In the genomic region with DNA sequence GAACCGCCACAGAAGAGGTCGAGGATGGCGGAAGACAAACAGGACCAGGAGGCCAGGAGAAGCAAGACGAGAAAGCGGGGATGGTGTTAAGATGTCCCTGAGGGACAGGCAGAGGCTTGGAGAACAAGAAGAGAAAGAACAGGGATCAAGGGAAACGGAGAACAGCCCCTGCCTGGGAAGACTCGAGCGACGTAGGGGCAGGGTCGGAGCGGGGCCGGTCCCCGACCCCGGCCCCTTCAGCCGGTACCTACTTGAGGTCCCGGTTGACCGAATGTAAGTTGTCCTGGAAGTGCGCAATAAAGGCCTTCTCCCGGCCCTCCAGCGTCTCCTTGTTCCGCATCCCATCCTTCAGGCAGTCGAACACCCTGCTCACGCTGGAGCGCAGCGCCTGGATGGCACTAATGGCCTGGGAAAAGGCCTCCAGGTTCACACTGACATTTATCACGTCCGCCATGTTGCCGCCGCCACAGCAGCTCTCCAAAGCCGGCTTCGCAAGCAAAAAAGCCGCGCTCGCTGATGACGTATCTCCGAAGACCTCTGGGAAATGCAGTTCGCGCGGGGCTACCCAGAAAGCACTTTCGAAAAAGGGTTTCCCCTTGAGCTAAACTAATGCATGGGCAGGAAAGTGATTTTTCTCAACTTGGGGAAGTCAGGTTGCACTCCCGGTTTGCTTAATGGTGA, we compare ENCODE assay signal across 1 cellular context.
TF ChIP-seq lines count a peak whose summit lies in the region.

A gene with protein sequence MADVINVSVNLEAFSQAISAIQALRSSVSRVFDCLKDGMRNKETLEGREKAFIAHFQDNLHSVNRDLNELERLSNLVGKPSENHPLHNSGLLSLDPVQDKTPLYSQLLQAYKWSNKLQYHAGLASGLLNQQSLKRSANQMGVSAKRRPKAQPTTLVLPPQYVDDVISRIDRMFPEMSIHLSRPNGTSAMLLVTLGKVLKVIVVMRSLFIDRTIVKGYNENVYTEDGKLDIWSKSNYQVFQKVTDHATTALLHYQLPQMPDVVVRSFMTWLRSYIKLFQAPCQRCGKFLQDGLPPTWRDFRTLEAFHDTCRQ (minus strand): TSS at position 477 of the 681 bp plus-strand sequence. CDS start 23 bp downstream, at position 454.

TF ChIP-seq in HepG2, 621 proteins besides CTCF, POLR2A, EP300 and RAD21 (continued from another document and continues in another):
- TF ChIP-seq CEBPG (CRISPR knock-in tag; IDR thresholded peaks at IDR 0.05) = peak; percentile 50; the same call in 1 of the 2 replicates
- TF ChIP-seq, protein P1, sequence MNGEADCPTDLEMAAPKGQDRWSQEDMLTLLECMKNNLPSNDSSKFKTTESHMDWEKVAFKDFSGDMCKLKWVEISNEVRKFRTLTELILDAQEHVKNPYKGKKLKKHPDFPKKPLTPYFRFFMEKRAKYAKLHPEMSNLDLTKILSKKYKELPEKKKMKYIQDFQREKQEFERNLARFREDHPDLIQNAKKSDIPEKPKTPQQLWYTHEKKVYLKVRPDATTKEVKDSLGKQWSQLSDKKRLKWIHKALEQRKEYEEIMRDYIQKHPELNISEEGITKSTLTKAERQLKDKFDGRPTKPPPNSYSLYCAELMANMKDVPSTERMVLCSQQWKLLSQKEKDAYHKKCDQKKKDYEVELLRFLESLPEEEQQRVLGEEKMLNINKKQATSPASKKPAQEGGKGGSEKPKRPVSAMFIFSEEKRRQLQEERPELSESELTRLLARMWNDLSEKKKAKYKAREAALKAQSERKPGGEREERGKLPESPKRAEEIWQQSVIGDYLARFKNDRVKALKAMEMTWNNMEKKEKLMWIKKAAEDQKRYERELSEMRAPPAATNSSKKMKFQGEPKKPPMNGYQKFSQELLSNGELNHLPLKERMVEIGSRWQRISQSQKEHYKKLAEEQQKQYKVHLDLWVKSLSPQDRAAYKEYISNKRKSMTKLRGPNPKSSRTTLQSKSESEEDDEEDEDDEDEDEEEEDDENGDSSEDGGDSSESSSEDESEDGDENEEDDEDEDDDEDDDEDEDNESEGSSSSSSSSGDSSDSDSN (CRISPR knock-in tag; IDR thresholded peaks at IDR 0.05) = peak; percentile 58; the same call in 1 of the 2 replicates
- TF ChIP-seq, protein P2, sequence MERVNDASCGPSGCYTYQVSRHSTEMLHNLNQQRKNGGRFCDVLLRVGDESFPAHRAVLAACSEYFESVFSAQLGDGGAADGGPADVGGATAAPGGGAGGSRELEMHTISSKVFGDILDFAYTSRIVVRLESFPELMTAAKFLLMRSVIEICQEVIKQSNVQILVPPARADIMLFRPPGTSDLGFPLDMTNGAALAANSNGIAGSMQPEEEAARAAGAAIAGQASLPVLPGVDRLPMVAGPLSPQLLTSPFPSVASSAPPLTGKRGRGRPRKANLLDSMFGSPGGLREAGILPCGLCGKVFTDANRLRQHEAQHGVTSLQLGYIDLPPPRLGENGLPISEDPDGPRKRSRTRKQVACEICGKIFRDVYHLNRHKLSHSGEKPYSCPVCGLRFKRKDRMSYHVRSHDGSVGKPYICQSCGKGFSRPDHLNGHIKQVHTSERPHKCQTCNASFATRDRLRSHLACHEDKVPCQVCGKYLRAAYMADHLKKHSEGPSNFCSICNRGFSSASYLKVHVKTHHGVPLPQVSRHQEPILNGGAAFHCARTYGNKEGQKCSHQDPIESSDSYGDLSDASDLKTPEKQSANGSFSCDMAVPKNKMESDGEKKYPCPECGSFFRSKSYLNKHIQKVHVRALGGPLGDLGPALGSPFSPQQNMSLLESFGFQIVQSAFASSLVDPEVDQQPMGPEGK (CRISPR knock-in tag; IDR thresholded peaks at IDR 0.05) = no peak
- peak; percentile 74 for TF ChIP-seq KMT2A (CRISPR knock-in tag; IDR thresholded peaks at IDR 0.05)
- TF ChIP-seq, protein P3, sequence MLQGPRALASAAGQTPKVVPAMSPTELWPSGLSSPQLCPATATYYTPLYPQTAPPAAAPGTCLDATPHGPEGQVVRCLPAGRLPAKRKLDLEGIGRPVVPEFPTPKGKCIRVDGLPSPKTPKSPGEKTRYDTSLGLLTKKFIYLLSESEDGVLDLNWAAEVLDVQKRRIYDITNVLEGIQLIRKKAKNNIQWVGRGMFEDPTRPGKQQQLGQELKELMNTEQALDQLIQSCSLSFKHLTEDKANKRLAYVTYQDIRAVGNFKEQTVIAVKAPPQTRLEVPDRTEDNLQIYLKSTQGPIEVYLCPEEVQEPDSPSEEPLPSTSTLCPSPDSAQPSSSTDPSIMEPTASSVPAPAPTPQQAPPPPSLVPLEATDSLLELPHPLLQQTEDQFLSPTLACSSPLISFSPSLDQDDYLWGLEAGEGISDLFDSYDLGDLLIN (CRISPR knock-in tag; IDR thresholded peaks at IDR 0.05; ENCODE audit: borderline replicate concordance) = no peak; the same call in 1 of the 2 replicates
- TF ChIP-seq TGIF2 (CRISPR knock-in tag; IDR thresholded peaks at IDR 0.05) = no peak
- TF ChIP-seq, protein P4, sequence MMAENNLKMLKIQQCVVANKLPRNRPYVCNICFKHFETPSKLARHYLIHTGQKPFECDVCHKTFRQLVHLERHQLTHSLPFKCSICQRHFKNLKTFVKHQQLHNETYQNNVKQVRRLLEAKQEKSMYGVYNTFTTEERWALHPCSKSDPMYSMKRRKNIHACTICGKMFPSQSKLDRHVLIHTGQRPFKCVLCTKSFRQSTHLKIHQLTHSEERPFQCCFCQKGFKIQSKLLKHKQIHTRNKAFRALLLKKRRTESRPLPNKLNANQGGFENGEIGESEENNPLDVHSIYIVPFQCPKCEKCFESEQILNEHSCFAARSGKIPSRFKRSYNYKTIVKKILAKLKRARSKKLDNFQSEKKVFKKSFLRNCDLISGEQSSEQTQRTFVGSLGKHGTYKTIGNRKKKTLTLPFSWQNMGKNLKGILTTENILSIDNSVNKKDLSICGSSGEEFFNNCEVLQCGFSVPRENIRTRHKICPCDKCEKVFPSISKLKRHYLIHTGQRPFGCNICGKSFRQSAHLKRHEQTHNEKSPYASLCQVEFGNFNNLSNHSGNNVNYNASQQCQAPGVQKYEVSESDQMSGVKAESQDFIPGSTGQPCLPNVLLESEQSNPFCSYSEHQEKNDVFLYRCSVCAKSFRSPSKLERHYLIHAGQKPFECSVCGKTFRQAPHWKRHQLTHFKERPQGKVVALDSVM (CRISPR knock-in tag; IDR thresholded peaks at IDR 0.05) = no peak; the same call in 1 of the 2 replicates
- TF ChIP-seq, protein P5, sequence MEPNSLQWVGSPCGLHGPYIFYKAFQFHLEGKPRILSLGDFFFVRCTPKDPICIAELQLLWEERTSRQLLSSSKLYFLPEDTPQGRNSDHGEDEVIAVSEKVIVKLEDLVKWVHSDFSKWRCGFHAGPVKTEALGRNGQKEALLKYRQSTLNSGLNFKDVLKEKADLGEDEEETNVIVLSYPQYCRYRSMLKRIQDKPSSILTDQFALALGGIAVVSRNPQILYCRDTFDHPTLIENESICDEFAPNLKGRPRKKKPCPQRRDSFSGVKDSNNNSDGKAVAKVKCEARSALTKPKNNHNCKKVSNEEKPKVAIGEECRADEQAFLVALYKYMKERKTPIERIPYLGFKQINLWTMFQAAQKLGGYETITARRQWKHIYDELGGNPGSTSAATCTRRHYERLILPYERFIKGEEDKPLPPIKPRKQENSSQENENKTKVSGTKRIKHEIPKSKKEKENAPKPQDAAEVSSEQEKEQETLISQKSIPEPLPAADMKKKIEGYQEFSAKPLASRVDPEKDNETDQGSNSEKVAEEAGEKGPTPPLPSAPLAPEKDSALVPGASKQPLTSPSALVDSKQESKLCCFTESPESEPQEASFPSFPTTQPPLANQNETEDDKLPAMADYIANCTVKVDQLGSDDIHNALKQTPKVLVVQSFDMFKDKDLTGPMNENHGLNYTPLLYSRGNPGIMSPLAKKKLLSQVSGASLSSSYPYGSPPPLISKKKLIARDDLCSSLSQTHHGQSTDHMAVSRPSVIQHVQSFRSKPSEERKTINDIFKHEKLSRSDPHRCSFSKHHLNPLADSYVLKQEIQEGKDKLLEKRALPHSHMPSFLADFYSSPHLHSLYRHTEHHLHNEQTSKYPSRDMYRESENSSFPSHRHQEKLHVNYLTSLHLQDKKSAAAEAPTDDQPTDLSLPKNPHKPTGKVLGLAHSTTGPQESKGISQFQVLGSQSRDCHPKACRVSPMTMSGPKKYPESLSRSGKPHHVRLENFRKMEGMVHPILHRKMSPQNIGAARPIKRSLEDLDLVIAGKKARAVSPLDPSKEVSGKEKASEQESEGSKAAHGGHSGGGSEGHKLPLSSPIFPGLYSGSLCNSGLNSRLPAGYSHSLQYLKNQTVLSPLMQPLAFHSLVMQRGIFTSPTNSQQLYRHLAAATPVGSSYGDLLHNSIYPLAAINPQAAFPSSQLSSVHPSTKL (CRISPR knock-in tag; IDR thresholded peaks at IDR 0.05) = peak; percentile 20; the same call in 1 of the 2 replicates
- no peak for TF ChIP-seq EEA1 (CRISPR knock-in tag; IDR thresholded peaks at IDR 0.05; ENCODE audit: borderline replicate concordance)
- TF ChIP-seq KLF11 (CRISPR knock-in tag; IDR thresholded peaks at IDR 0.05) = no peak
- TF ChIP-seq SRF (IDR thresholded peaks at IDR 0.05; ENCODE audit: low read depth, low read length) = peak; percentile 68; the same call in 1 of the 2 replicates
- TF ChIP-seq MZF1 (CRISPR knock-in tag; IDR thresholded peaks at IDR 0.05; ENCODE audit: borderline replicate concordance) = no peak
- no peak for TF ChIP-seq ZFP90 (CRISPR knock-in tag; IDR thresholded peaks at IDR 0.05; ENCODE audit: borderline replicate concordance)
- peak; percentile 18; the same call in 1 of the 2 replicates for TF ChIP-seq NCOA2 (CRISPR knock-in tag; IDR thresholded peaks at IDR 0.05)
- TF ChIP-seq RORA (CRISPR knock-in tag; IDR thresholded peaks at IDR 0.05) = no peak
- peak; percentile 64 for TF ChIP-seq SMAD3 (CRISPR knock-in tag; IDR thresholded peaks at IDR 0.05)
- 0 out of 2 replicates have a peak, but pooled peaks have one; percentile 24 for TF ChIP-seq ELF3 (CRISPR knock-in tag; IDR thresholded peaks at IDR 0.05)
- no peak for TF ChIP-seq MBD4 (IDR thresholded peaks at IDR 0.05; ENCODE audit: borderline replicate concordance, low read length)
- TF ChIP-seq, protein P6, sequence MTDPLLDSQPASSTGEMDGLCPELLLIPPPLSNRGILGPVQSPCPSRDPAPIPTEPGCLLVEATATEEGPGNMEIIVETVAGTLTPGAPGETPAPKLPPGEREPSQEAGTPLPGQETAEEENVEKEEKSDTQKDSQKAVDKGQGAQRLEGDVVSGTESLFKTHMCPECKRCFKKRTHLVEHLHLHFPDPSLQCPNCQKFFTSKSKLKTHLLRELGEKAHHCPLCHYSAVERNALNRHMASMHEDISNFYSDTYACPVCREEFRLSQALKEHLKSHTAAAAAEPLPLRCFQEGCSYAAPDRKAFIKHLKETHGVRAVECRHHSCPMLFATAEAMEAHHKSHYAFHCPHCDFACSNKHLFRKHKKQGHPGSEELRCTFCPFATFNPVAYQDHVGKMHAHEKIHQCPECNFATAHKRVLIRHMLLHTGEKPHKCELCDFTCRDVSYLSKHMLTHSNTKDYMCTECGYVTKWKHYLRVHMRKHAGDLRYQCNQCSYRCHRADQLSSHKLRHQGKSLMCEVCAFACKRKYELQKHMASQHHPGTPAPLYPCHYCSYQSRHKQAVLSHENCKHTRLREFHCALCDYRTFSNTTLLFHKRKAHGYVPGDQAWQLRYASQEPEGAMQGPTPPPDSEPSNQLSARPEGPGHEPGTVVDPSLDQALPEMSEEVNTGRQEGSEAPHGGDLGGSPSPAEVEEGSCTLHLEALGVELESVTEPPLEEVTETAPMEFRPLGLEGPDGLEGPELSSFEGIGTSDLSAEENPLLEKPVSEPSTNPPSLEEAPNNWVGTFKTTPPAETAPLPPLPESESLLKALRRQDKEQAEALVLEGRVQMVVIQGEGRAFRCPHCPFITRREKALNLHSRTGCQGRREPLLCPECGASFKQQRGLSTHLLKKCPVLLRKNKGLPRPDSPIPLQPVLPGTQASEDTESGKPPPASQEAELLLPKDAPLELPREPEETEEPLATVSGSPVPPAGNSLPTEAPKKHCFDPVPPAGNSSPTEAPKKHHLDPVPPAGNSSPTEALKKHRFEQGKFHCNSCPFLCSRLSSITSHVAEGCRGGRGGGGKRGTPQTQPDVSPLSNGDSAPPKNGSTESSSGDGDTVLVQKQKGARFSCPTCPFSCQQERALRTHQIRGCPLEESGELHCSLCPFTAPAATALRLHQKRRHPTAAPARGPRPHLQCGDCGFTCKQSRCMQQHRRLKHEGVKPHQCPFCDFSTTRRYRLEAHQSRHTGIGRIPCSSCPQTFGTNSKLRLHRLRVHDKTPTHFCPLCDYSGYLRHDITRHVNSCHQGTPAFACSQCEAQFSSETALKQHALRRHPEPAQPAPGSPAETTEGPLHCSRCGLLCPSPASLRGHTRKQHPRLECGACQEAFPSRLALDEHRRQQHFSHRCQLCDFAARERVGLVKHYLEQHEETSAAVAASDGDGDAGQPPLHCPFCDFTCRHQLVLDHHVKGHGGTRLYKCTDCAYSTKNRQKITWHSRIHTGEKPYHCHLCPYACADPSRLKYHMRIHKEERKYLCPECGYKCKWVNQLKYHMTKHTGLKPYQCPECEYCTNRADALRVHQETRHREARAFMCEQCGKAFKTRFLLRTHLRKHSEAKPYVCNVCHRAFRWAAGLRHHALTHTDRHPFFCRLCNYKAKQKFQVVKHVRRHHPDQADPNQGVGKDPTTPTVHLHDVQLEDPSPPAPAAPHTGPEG (CRISPR knock-in tag; IDR thresholded peaks at IDR 0.05) = no peak
- TF ChIP-seq, protein P7, sequence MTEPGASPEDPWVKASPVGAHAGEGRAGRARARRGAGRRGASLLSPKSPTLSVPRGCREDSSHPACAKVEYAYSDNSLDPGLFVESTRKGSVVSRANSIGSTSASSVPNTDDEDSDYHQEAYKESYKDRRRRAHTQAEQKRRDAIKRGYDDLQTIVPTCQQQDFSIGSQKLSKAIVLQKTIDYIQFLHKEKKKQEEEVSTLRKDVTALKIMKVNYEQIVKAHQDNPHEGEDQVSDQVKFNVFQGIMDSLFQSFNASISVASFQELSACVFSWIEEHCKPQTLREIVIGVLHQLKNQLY (CRISPR knock-in tag; IDR thresholded peaks at IDR 0.05) = no peak
- TF ChIP-seq, protein P8, sequence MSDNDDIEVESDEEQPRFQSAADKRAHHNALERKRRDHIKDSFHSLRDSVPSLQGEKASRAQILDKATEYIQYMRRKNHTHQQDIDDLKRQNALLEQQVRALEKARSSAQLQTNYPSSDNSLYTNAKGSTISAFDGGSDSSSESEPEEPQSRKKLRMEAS (IDR thresholded peaks at IDR 0.05) = peak; percentile 40; the same call in 1 of the 2 replicates
- TF ChIP-seq, protein P9, sequence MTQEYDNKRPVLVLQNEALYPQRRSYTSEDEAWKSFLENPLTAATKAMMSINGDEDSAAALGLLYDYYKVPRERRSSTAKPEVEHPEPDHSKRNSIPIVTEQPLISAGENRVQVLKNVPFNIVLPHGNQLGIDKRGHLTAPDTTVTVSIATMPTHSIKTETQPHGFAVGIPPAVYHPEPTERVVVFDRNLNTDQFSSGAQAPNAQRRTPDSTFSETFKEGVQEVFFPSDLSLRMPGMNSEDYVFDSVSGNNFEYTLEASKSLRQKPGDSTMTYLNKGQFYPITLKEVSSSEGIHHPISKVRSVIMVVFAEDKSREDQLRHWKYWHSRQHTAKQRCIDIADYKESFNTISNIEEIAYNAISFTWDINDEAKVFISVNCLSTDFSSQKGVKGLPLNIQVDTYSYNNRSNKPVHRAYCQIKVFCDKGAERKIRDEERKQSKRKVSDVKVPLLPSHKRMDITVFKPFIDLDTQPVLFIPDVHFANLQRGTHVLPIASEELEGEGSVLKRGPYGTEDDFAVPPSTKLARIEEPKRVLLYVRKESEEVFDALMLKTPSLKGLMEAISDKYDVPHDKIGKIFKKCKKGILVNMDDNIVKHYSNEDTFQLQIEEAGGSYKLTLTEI (CRISPR knock-in tag; conservative IDR thresholded peaks at IDR 0.05) = no peak
- no peak for TF ChIP-seq LCORL (IDR thresholded peaks at IDR 0.05)
- TF ChIP-seq LCORL (CRISPR knock-in tag; IDR thresholded peaks at IDR 0.05) = no peak
